Comparison of ENCODE assay signal across 8 cellular contexts in genomic region chr3:120597445-120598049, GRCh38. TPM values are rescaled to one million over a fixed set of nuclear protein-coding genes. Genes with fewer than 3 reads are reported as not detected.
DNase-seq lines count a peak whose midpoint lies in the region; ATAC-seq and TF ChIP-seq lines count a peak whose summit lies in the region.

No MANE protein-coding gene starts in this region.

- no peaks in the 10 kb centered on the region for H3K4me1 ChIP-seq in GM23248 (ENCODE audit: insufficient read depth)
- peaks cover 1 to 21% (median 11%) of the 10 kb centered on the region in 4 donors for H3K4me1 ChIP-seq in liver (ENCODE audit: control insufficient read depth in 4 of 4, insufficient read depth in 4 of 4, low read length in 3 of 4)

- no peaks in the 10 kb centered on the region for H3K9me3 ChIP-seq in GM23248 (ENCODE audit: low read depth)
- no peaks in the 10 kb centered on the region for H3K9me3 ChIP-seq in liver (ENCODE audit: control insufficient read depth in 4 of 4, low read length in 3 of 4)

- in situ Hi-C loops in GM23248 (cut with MboI) = loop anchor here (10.0 kb wide), 1 partner anchor 197 kb away; no protein-coding TSS in a partner anchor

- no peak overlapping the region for H3K27ac ChIP-seq in GM23248
- no peak overlapping the region for H3K27ac ChIP-seq in liver (ENCODE audit: low read depth in 1 of 2, low read length in 2 of 2)

- H3K4me3 ChIP-seq in GM23248 (peak overlapping the region; percentile 87), liver (ENCODE audit: low read depth in 1 of 3, low read length in 3 of 3) (peak overlapping the region in 2 of 3 donors; percentile 48 to 76)

- no peak for DNase-seq in GM23248
- DNase-seq in OCI-M1 (lab: John Stamatoyannopoulos, UW) = peak; percentile 12
- DNase-seq in NCI-H2196 treated with DMSO at 0.1 percent for 48 hours (lab: John Stamatoyannopoulos, UW; ENCODE audit: unreplicated experiment) = no peak
- DNase-seq in cortex of kidney (lab: John Stamatoyannopoulos, UW) = no peak
- no peak for DNase-seq in T1000 (lab: John Stamatoyannopoulos, UW)
- no peak for DNase-seq in activated CD8-positive, alpha-beta memory T cell treated with anti-CD3 and anti-CD28 coated beads for 24 hours

- no peak for TF ChIP-seq RAD21 in liver (IDR thresholded peaks at IDR 0.05)

- TF ChIP-seq CTCF in liver (IDR thresholded peaks at IDR 0.05; ENCODE audit: low read depth, low read length, missing input control) = no peak

- no peaks in the 10 kb centered on the region for H4K20me1 ChIP-seq in GM23248 (ENCODE audit: insufficient read depth)

- no peak overlapping the region for H2AFZ ChIP-seq in GM23248

- ATAC-seq in GM18499 (IDR thresholded peaks at IDR 0.05; ENCODE audit: insufficient read depth, unreplicated experiment) = peak; percentile 30

- H3K9ac ChIP-seq in GM23248 = peak overlapping the region; percentile 95; the same call in 1 of the 2 replicates
- no peak overlapping the region for H3K9ac ChIP-seq in liver (ENCODE audit: low read depth in 1 of 2, low read length in 2 of 2)

- peaks cover 20% of the 10 kb centered on the region for H3K36me3 ChIP-seq in GM23248 (ENCODE audit: low read depth)
- H3K36me3 ChIP-seq in liver (ENCODE audit: control insufficient read depth in 4 of 4, insufficient read depth in 3 of 4, low read depth in 1 of 4, low read length in 3 of 4) = peaks cover 0 to 30% (median 20%) of the 10 kb centered on the region in 4 donors

- H3K27me3 ChIP-seq in GM23248 (replicated peaks; ENCODE audit: insufficient read depth) (no peaks in the 10 kb centered on the region), liver (ENCODE audit: control insufficient read depth in 4 of 4, insufficient read depth in 4 of 4, low read length in 3 of 4) (no peaks in the 10 kb centered on the region)

- no peaks in the 10 kb centered on the region for H3K9me2 ChIP-seq in GM23248 (ENCODE audit: insufficient read depth)

- H3F3A ChIP-seq in GM23248 (ENCODE audit: insufficient read depth) = peaks cover 27% of the 10 kb centered on the region; the same call in 1 of the 2 replicates

- 0 to 3% methylated on average over 1 of the region's 1 CpG for WGBS in GM23248 (ENCODE audit: low coverage in 1 of 2, low lambda C conversion rate in 2 of 2, missing lambda C conversion rate in 2 of 2), 2 experiments
- 49% methylated on average over 1 of the region's 1 CpG for WGBS in liver

- peak overlapping the region; percentile 96 for H3K4me2 ChIP-seq in GM23248 (ENCODE audit: unreplicated experiment)

- H3K79me2 ChIP-seq in GM23248 (ENCODE audit: insufficient read depth) = peaks cover 27% of the 10 kb centered on the region

TF ChIP-seq in liver, 16 proteins besides CTCF, POLR2A, EP300 and RAD21:
- TF ChIP-seq YY1 (IDR thresholded peaks at IDR 0.05) = no peak
- no peak for TF ChIP-seq FOXA2 (IDR thresholded peaks at IDR 0.05)
- TF ChIP-seq SP1 (IDR thresholded peaks at IDR 0.05) = no peak
- TF ChIP-seq RXRA (IDR thresholded peaks at IDR 0.05) = no peak
- TF ChIP-seq, protein P1, sequence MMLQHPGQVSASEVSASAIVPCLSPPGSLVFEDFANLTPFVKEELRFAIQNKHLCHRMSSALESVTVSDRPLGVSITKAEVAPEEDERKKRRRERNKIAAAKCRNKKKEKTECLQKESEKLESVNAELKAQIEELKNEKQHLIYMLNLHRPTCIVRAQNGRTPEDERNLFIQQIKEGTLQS (IDR thresholded peaks at IDR 0.05) = no peak
- no peak for TF ChIP-seq NR2F2 (IDR thresholded peaks at IDR 0.05)
- no peak for TF ChIP-seq EGR1 (IDR thresholded peaks at IDR 0.05; ENCODE audit: low read depth in 2 of 2)
- TF ChIP-seq ZBTB33 (IDR thresholded peaks at IDR 0.05) = no peak
- no peak for TF ChIP-seq HNF4A (conservative IDR thresholded peaks at IDR 0.05)
- TF ChIP-seq HNF4G (IDR thresholded peaks at IDR 0.05) = no peak
- TF ChIP-seq JUND (IDR thresholded peaks at IDR 0.05) = no peak
- no peak for TF ChIP-seq GABPA (IDR thresholded peaks at IDR 0.05 in 1 of 2, conservative IDR thresholded peaks at IDR 0.05 in 1 of 2)
- no peak for TF ChIP-seq TAF1 (conservative IDR thresholded peaks at IDR 0.05)
- TF ChIP-seq MAX (IDR thresholded peaks at IDR 0.05) = no peak
- TF ChIP-seq REST (IDR thresholded peaks at IDR 0.05) = no peak
- no peak for TF ChIP-seq FOXA1 (IDR thresholded peaks at IDR 0.05)
TF ChIP-seq in liver: peak in this region for 0.

RNA-seq across cellular contexts. Expression of gene NDUFB4, which starts 1.4 kb away (rescaled TPM):
- total RNA-seq in GM23248 (2014; rRNA removed; shearing (Covaris generic)) = 32.9 and 105 TPM in 2 replicates
- 246 and 250 TPM in 2 replicates for polyA plus RNA-seq in GM23248 (2016; fragmentation: Nextera tagmentation; extraction: Ambion mirVana)
- 10 to 100 TPM; 28.4 to 29.8 TPM for total RNA-seq in liver
- 100 to 1,000 TPM; 124 to 269 TPM for polyA plus RNA-seq in liver
